Comparison of ENCODE assay signal across 8 cellular contexts in the genomic region with DNA sequence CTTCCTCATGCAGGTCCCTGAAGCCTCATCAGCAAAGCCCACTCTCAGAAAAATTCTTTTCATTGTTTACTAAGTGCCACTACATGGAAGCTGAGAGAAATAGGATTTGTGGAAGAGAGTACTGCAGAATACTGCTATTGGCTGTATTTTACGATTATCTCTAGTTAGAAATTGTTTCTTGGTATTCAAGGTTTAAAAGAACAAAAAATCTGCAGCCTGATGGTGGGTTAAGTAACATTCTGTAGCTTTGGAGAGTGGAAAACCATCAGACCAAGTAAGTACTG. TPM values are rescaled to one million over a fixed set of nuclear protein-coding genes. Genes with fewer than 3 reads are reported as not detected.
DNase-seq lines count a peak whose midpoint lies in the region; ATAC-seq and TF ChIP-seq lines count a peak whose summit lies in the region.

No MANE protein-coding gene starts in this region.

- no peaks in the 10 kb centered on the region for H3K9me3 Mint-ChIP-seq in memory B cell

- peaks cover 5% of the 10 kb centered on the region for H3K36me3 Mint-ChIP-seq in memory B cell

- DNase-seq in heart left ventricle, result no peak
- DNase-seq in left ventricle myocardium superior, result no peak
- no peak for DNase-seq in ascending aorta (ENCODE audit: low spot score in 2 of 2)
- no peak for DNase-seq in memory B cell (ENCODE audit: low spot score in 2 of 2)
- no peak for DNase-seq in upper lobe of left lung
- DNase-seq in stimulated activated CD4-positive, alpha-beta T cell treated with anti-CD3 and anti-CD28 coated beads, Interleukin-15, amount 100 ng/mL, for 24 hours, result no peak

- intact Hi-C loops in heart left ventricle (cut with DNase I), result loop anchor here in 2 of 10 donors (2.0 to 5.0 kb wide), 2 partner anchors 27 to 34 kb away; partner anchors contain the start of gene PTTG1IP (in 1 of the 2)
- intact Hi-C loops in left ventricle myocardium superior (cut with micrococcal nuclease), result no loop called here
- intact Hi-C loops in ascending aorta (cut with DNase I), result loop anchor here (2.0 kb wide), 1 partner anchor 19 kb away; no protein-coding TSS in a partner anchor

- no peak for TF ChIP-seq CTCF in heart left ventricle (IDR thresholded peaks at IDR 0.05)
- TF ChIP-seq CTCF in ascending aorta (IDR thresholded peaks at IDR 0.05), result no peak
- no peak for TF ChIP-seq CTCF in upper lobe of left lung (IDR thresholded peaks at IDR 0.05)

- H3K4me3 ChIP-seq in heart left ventricle, result peak overlapping the region in 10 of 12 donors; percentile 10 to 58 (median 48)
- H3K4me3 ChIP-seq in ascending aorta, result peak overlapping the region; percentile 39 to 57
- H3K4me3 ChIP-seq in upper lobe of left lung, result peak overlapping the region in 3 of 4 donors; percentile 25 to 46 (median 37)

- H3K27me3 Mint-ChIP-seq in memory B cell, result peaks cover 7% of the 10 kb centered on the region

- ATAC-seq in heart left ventricle (no peak), left ventricle myocardium superior (no peak), memory B cell (ENCODE audit: low read depth) (no peak), upper lobe of left lung (ENCODE audit: low FRiP score in 2 of 2) (no peak), HG03139 (IDR thresholded peaks at IDR 0.05; ENCODE audit: unreplicated experiment) (no peak), GM19351 (IDR thresholded peaks at IDR 0.05; ENCODE audit: unreplicated experiment) (no peak)

- H3K9me3 ChIP-seq in heart left ventricle, result no peaks in the 10 kb centered on the region
- H3K9me3 ChIP-seq in ascending aorta, result no peaks in the 10 kb centered on the region
- no peaks in the 10 kb centered on the region for H3K9me3 ChIP-seq in upper lobe of left lung

- H3K27me3 ChIP-seq in heart left ventricle (no peaks in the 10 kb centered on the region), ascending aorta (no peaks in the 10 kb centered on the region), upper lobe of left lung (no peaks in the 10 kb centered on the region)

- 21 to 44% (median 25%) methylated on average over 1 of the region's 1 CpG for WGBS in heart left ventricle, 4 donors
- WGBS in upper lobe of left lung, 2 donors, result 0 to 10% methylated on average over 1 of the region's 1 CpG

- H3K4me1 ChIP-seq in heart left ventricle (peaks cover 0 to 39% (median 22%) of the 10 kb centered on the region in 12 donors), ascending aorta (peaks cover 5 to 9% of the 10 kb centered on the region in 2 donors), upper lobe of left lung (peaks cover 18 to 21% (median 20%) of the 10 kb centered on the region in 4 donors)

- peaks cover 0 to 31% (median 27%) of the 10 kb centered on the region in 9 donors for H3K36me3 ChIP-seq in heart left ventricle
- H3K36me3 ChIP-seq in ascending aorta, result peaks cover 28 to 33% of the 10 kb centered on the region in 2 donors
- H3K36me3 ChIP-seq in upper lobe of left lung, result peaks cover 22 to 30% (median 26%) of the 10 kb centered on the region in 4 donors

- peak overlapping the region; percentile 54 for H3K4me3 Mint-ChIP-seq in memory B cell

- no peak overlapping the region for H3K27ac Mint-ChIP-seq in memory B cell

- H3K4me1 Mint-ChIP-seq in memory B cell, result peaks cover 4% of the 10 kb centered on the region

- H3K27ac ChIP-seq in heart left ventricle (peak overlapping the region in 10 of 12 donors; percentile 12 to 63 (median 46)), ascending aorta (no peak overlapping the region), upper lobe of left lung (peak overlapping the region in 2 of 4 donors; percentile 42 to 48)

- TF ChIP-seq POLR2A in heart left ventricle (IDR thresholded peaks at IDR 0.05) (no peak), upper lobe of left lung (IDR thresholded peaks at IDR 0.05) (no peak)

- no peak for TF ChIP-seq EP300 in upper lobe of left lung (IDR thresholded peaks at IDR 0.05)

RNA-seq across cellular contexts. Expression of gene PTTG1IP, which starts 27.3 kb away (rescaled TPM):
- 100 to 1,000 TPM; 134 to 319 (median 172) TPM for total RNA-seq in heart left ventricle
- 100 to 1,000 TPM; 126 to 253 TPM for polyA plus RNA-seq in heart left ventricle
- total RNA-seq in left ventricle myocardium superior, result 143 TPM
- 468 TPM for total RNA-seq in ascending aorta
- 100 to 1,000 TPM; 150 to 316 (median 247) TPM for total RNA-seq in upper lobe of left lung

RNA-seq across cellular contexts. Expression of gene SUMO3, which starts 28.3 kb away (rescaled TPM):
- total RNA-seq in heart left ventricle (10 to 100 TPM; 68.2 to 83.0 (median 78.1) TPM), left ventricle myocardium superior (72.2 TPM), ascending aorta (69.2 TPM), upper lobe of left lung (10 to 100 TPM; 46.1 to 97.6 (median 73.2) TPM)
- 100 to 1,000 TPM in 1 of 2 donors, 10 to 100 TPM in 1; 22.0 to 108 TPM for polyA plus RNA-seq in heart left ventricle

RNA-seq across cellular contexts. Expression of gene UBE2G2, which starts 44.5 kb away (rescaled TPM):
- total RNA-seq in heart left ventricle (10 to 100 TPM; 57.4 to 84.4 (median 71.4) TPM), left ventricle myocardium superior (70.0 TPM), ascending aorta (58.1 TPM), upper lobe of left lung (100 to 1,000 TPM in 1 of 6 donors, 10 to 100 TPM in 5; 74.4 to 218 (median 80.1) TPM)
- 10 to 100 TPM; 44.3 to 60.0 TPM for polyA plus RNA-seq in heart left ventricle

Comparison
In these comparisons a context has a peak if more than half of its experiments do, and no peak if none do; other contexts are left out.
1. H3K27ac ChIP-seq: peak in heart left ventricle (10 of 12); none in ascending aorta (0 of 2).
2. Peak in every context shown above with its lines, with median percentiles within 50 percentile points of each other: H3K4me3 ChIP-seq.